Comparison of ENCODE assay signal across 14 cellular contexts in the genomic region with DNA sequence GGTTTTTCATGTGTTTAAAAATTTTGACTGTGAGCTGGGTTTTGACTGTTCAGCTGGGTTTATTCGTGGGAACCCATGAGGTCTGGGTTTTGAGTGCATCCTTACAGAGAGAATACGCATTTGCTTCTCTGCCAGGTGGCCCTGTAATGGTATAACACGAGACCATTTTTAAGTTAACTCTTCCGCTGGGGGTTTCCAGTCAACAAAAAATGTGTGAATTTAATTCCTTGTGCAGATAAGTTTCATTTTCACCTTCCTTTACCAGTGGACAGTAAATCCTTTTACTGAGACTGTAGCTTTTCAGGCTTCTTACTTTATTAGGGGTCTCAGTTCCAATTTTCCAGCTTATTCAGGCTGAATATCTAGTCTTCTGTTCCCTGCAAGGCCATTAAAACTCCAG.
DNase-seq lines count a peak whose midpoint lies in the region; ATAC-seq and TF ChIP-seq lines count a peak whose summit lies in the region.
"Had no signal": no experiment of that assay in that cellular context is flagged by ENCODE, and none has a peak within 500 bp of the region (broad histone marks: within the 10 kb centered on the region; RNA-seq: fewer than 3 reads in every experiment).

No MANE protein-coding gene starts in this region.

- no peaks in the 10 kb centered on the region for H3K9me3 Mint-ChIP-seq in activated naive CD4-positive, alpha-beta T cell treated with anti-CD3 and anti-CD28 coated beads, Interleukin-2, amount 50 U/mL, for 24 hours
- no peaks in the 10 kb centered on the region for H3K9me3 Mint-ChIP-seq in activated naive CD4-positive, alpha-beta T cell treated with anti-CD3 and anti-CD28 coated beads, Interleukin-2, amount 10 ng/mL, durations not matched to agents 7 days and 5 days
- H3K9me3 Mint-ChIP-seq: activated naive CD8-positive, alpha-beta T cell treated with anti-CD3 and anti-CD28 coated beads, Interleukin-2, amount 50 U/mL, for 24 hours; dendritic cell treated with granulocyte-macrophage colony-stimulating factor and Interleukin-4, amounts not matched to agents 40 ng/mL and 50 ng/mL, for 4 days had no signal

- 70 to 78% (median 75%) methylated on average over 4 of the region's 4 CpGs for WGBS in spleen, 5 donors
- 92% methylated on average over 4 of the region's 4 CpGs for WGBS in esophagus muscularis mucosa

- no peak for TF ChIP-seq EP300 in esophagus muscularis mucosa (IDR thresholded peaks at IDR 0.05)

- H3K27me3 Mint-ChIP-seq in activated naive CD4-positive, alpha-beta T cell treated with anti-CD3 and anti-CD28 coated beads, Interleukin-2, amount 50 U/mL, for 24 hours = no peaks in the 10 kb centered on the region
- peaks cover 11% of the 10 kb centered on the region for H3K27me3 Mint-ChIP-seq in activated naive CD4-positive, alpha-beta T cell treated with anti-CD3 and anti-CD28 coated beads, Interleukin-2, amount 10 ng/mL, durations not matched to agents 7 days and 5 days

- H3K27me3 ChIP-seq in spleen (replicated peaks in 1 of 7) (no peaks in the 10 kb centered on the region), esophagus muscularis mucosa (no peaks in the 10 kb centered on the region)
- H3K27me3 ChIP-seq: upper lobe of left lung had no signal

- CTCF ChIA-PET in activated naive CD4-positive, alpha-beta T cell treated with anti-CD3 and anti-CD28 coated beads, Interleukin-2, amount 10 ng/mL, durations not matched to agents 7 days and 5 days (lab: Charles Lee) = no interaction called here

- no peak for DNase-seq in activated naive CD4-positive, alpha-beta T cell treated with anti-CD3 and anti-CD28 coated beads, Interleukin-2, amount 10 ng/mL, durations not matched to agents 7 days and 5 days
- no peak for DNase-seq in spleen
- DNase-seq in activated CD8-positive, alpha-beta memory T cell treated with anti-CD3 and anti-CD28 coated beads, Interleukin-2, amount 50 U/mL, for 4 hours = no peak
- no peak for DNase-seq in NCI-H1694 treated with DMSO at 0.1 percent for 48 hours (lab: John Stamatoyannopoulos, UW)
- no peak for DNase-seq in esophagus muscularis mucosa (ENCODE audit: extremely low spot score)
- DNase-seq: activated naive CD8-positive, alpha-beta T cell treated with anti-CD3 and anti-CD28 coated beads, Interleukin-2, amount 50 U/mL, for 24 hours; KG1; NCI-H446 treated with DMSO at 0.1 percent for 48 hours; Right ventricle myocardium superior; upper lobe of left lung had no signal

- H3K9me3 ChIP-seq in spleen (no peaks in the 10 kb centered on the region), esophagus muscularis mucosa (no peaks in the 10 kb centered on the region)
- H3K9me3 ChIP-seq: upper lobe of left lung had no signal

- no peak for TF ChIP-seq POLR2A in spleen (IDR thresholded peaks at IDR 0.05)
- no peak for TF ChIP-seq POLR2A in esophagus muscularis mucosa (IDR thresholded peaks at IDR 0.05; ENCODE audit: low read depth)

- peaks cover 9% of the 10 kb centered on the region for H3K4me1 Mint-ChIP-seq in activated naive CD4-positive, alpha-beta T cell treated with anti-CD3 and anti-CD28 coated beads, Interleukin-2, amount 50 U/mL, for 24 hours
- peaks cover 10% of the 10 kb centered on the region for H3K4me1 Mint-ChIP-seq in activated naive CD4-positive, alpha-beta T cell treated with anti-CD3 and anti-CD28 coated beads, Interleukin-2, amount 10 ng/mL, durations not matched to agents 7 days and 5 days

- H3K27ac Mint-ChIP-seq in activated naive CD4-positive, alpha-beta T cell treated with anti-CD3 and anti-CD28 coated beads, Interleukin-2, amount 50 U/mL, for 24 hours = peak overlapping the region; percentile 36
- no peak overlapping the region for H3K27ac Mint-ChIP-seq in activated naive CD4-positive, alpha-beta T cell treated with anti-CD3 and anti-CD28 coated beads, Interleukin-2, amount 10 ng/mL, durations not matched to agents 7 days and 5 days
- H3K27ac Mint-ChIP-seq: activated naive CD8-positive, alpha-beta T cell treated with anti-CD3 and anti-CD28 coated beads, Interleukin-2, amount 50 U/mL, for 24 hours; dendritic cell treated with granulocyte-macrophage colony-stimulating factor and Interleukin-4, amounts not matched to agents 40 ng/mL and 50 ng/mL, for 4 days had no signal

- no peak for TF ChIP-seq CTCF in spleen (IDR thresholded peaks at IDR 0.05 in 8 of 11, conservative IDR thresholded peaks at IDR 0.05 in 3 of 11)
- no peak for TF ChIP-seq CTCF in esophagus muscularis mucosa (IDR thresholded peaks at IDR 0.05)

- H3K4me1 ChIP-seq in spleen (peaks cover 0 to 23% (median 12%) of the 10 kb centered on the region in 6 donors), esophagus muscularis mucosa (no peaks in the 10 kb centered on the region)

- H3K27ac ChIP-seq in spleen (peak overlapping the region in 6 of 8 donors; percentile 9 to 55 (median 46)), esophagus muscularis mucosa (replicated peaks in 1 of 4) (no peak overlapping the region)
- H3K27ac ChIP-seq: upper lobe of left lung had no signal

- no peak overlapping the region for H3K4me3 Mint-ChIP-seq in activated naive CD4-positive, alpha-beta T cell treated with anti-CD3 and anti-CD28 coated beads, Interleukin-2, amount 50 U/mL, for 24 hours
- H3K4me3 Mint-ChIP-seq in activated naive CD4-positive, alpha-beta T cell treated with anti-CD3 and anti-CD28 coated beads, Interleukin-2, amount 10 ng/mL, durations not matched to agents 7 days and 5 days = no peak overlapping the region
- H3K4me3 Mint-ChIP-seq: activated naive CD8-positive, alpha-beta T cell treated with anti-CD3 and anti-CD28 coated beads, Interleukin-2, amount 50 U/mL, for 24 hours; dendritic cell treated with granulocyte-macrophage colony-stimulating factor and Interleukin-4, amounts not matched to agents 40 ng/mL and 50 ng/mL, for 4 days had no signal

- H3K36me3 ChIP-seq in spleen = no peaks in the 10 kb centered on the region
- no peaks in the 10 kb centered on the region for H3K36me3 ChIP-seq in esophagus muscularis mucosa
- H3K36me3 ChIP-seq: upper lobe of left lung had no signal

- intact Hi-C loops in spleen (cut with DNase I; ENCODE audit: low total_unique reads) = no loop called here
- intact Hi-C loops in esophagus muscularis mucosa (cut with DNase I) = no loop called here

- H3K36me3 Mint-ChIP-seq in activated naive CD4-positive, alpha-beta T cell treated with anti-CD3 and anti-CD28 coated beads, Interleukin-2, amount 50 U/mL, for 24 hours = no peaks in the 10 kb centered on the region
- H3K36me3 Mint-ChIP-seq in activated naive CD4-positive, alpha-beta T cell treated with anti-CD3 and anti-CD28 coated beads, Interleukin-2, amount 10 ng/mL, durations not matched to agents 7 days and 5 days = no peaks in the 10 kb centered on the region

- H3K4me3 ChIP-seq in spleen (no peak overlapping the region), esophagus muscularis mucosa (no peak overlapping the region)
- H3K4me3 ChIP-seq: upper lobe of left lung had no signal

- ATAC-seq in GM21576 (IDR thresholded peaks at IDR 0.05; ENCODE audit: unreplicated experiment) (peak; percentile 53), HG03565 (IDR thresholded peaks at IDR 0.05; ENCODE audit: unreplicated experiment) (peak; percentile 50)
- ATAC-seq: activated naive CD8-positive, alpha-beta T cell treated with anti-CD3 and anti-CD28 coated beads, Interleukin-2, amount 50 U/mL, for 24 hours had no signal

Comparison
In these comparisons a context has a peak if more than half of its experiments do, and no peak if none do; other contexts are left out.
1. H3K27ac ChIP-seq: peak in spleen (6 of 8); none in esophagus muscularis mucosa (0 of 4).